ENCODE assay signal across 12 cellular contexts in the genomic region with DNA sequence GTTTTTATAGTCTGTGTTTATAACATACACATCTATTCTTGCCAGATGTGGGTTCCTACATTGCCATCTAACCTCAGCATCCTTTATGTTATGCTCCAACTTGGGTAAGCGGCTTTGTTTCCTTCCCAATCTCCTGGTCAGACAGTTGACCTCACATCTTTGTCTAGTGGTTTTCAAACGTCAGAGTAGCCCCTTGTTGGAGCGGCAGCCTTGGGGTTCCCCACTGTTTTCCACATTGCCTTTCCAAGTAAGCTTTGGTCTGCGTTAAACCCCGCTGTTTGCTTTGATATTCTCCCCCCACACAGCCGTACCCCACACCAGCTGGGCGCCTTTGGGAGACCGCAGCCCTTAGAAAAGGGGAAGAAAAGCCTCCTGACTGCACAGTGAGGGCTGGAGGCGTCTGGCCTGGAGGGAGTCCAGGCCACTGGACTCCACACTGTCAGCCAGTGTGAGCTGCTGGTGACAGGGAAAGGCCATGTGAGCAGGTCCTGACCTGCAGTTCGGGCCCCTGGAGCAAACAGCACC.
A peak's percentile ranks its signal among the peaks of the same experiment; 100 is the strongest.
DNase-seq lines count a peak whose midpoint lies in the region; ATAC-seq and TF ChIP-seq lines count a peak whose summit lies in the region.
"Had no signal": no experiment of that assay in that cellular context is flagged by ENCODE, and none has a peak within 500 bp of the region (broad histone marks: within the 10 kb centered on the region; RNA-seq: fewer than 3 reads in every experiment).

No MANE protein-coding gene starts in this region.

- H3K9me3 ChIP-seq in testis = no peaks in the 10 kb centered on the region
- H3K9me3 ChIP-seq: colonic mucosa, SJSA1 had no signal

- no peaks in the 10 kb centered on the region for H3K9me3 Mint-ChIP-seq in dendritic cell treated with granulocyte-macrophage colony-stimulating factor and Interleukin-4, amounts not matched to agents 40 ng/mL and 50 ng/mL, for 4 days
- peaks cover 0 to 3% (median 0%) of the 10 kb centered on the region in 7 donors for H3K9me3 Mint-ChIP-seq in naive B cell

- no peaks in the 10 kb centered on the region for H3K36me3 ChIP-seq in testis (ENCODE audit: low read depth, missing control alignments)
- H3K36me3 ChIP-seq: colonic mucosa had no signal

- H3K27ac ChIP-seq in testis = no peak overlapping the region
- H3K27ac ChIP-seq: colonic mucosa, neutrophil had no signal

- H3K4me3 ChIP-seq in testis = no peak overlapping the region
- H3K4me3 ChIP-seq: colonic mucosa, SJSA1 had no signal

- peaks cover 24% of the 10 kb centered on the region for H3K36me3 Mint-ChIP-seq in dendritic cell treated with granulocyte-macrophage colony-stimulating factor and Interleukin-4, amounts not matched to agents 40 ng/mL and 50 ng/mL, for 4 days (ENCODE audit: low read depth)
- peaks cover 8 to 9% of the 10 kb centered on the region in 2 donors for H3K36me3 Mint-ChIP-seq in naive B cell

- DNase-seq in C1 segment of cervical spinal cord (lab: John Stamatoyannopoulos, UW) = peak in 9 of 14 donors; percentile 15 to 61 (median 42)
- DNase-seq in HK-2 (ENCODE audit: unreplicated experiment) = peak; percentile 25
- DNase-seq in naive B cell = peak; percentile 15
- no peak for DNase-seq in NCI-H146 treated with DMSO at 0.1 percent for 48 hours (lab: John Stamatoyannopoulos, UW; ENCODE audit: unreplicated experiment)
- DNase-seq in KG1 (lab: John Stamatoyannopoulos, UW) = no peak
- DNase-seq in testis = no peak
- DNase-seq: NCI-H1694 had no signal

- H3K27me3 ChIP-seq in testis = no peaks in the 10 kb centered on the region
- H3K27me3 ChIP-seq: colonic mucosa, SJSA1 had no signal

- peak overlapping the region; percentile 70 for H3K27ac Mint-ChIP-seq in dendritic cell treated with granulocyte-macrophage colony-stimulating factor and Interleukin-4, amounts not matched to agents 40 ng/mL and 50 ng/mL, for 4 days
- peak overlapping the region in 5 of 6 donors; percentile 8 to 76 (median 65) for H3K27ac Mint-ChIP-seq in naive B cell

- H3K4me1 Mint-ChIP-seq in dendritic cell treated with granulocyte-macrophage colony-stimulating factor and Interleukin-4, amounts not matched to agents 40 ng/mL and 50 ng/mL, for 4 days (ENCODE audit: low read depth) = peaks cover 10% of the 10 kb centered on the region
- H3K4me1 Mint-ChIP-seq in naive B cell = peaks cover 18 to 35% (median 23%) of the 10 kb centered on the region in 3 donors

- WGBS in testis, 2 donors = 63 to 78% methylated on average over 10 of the region's 10 CpGs

- no peak for TF ChIP-seq CTCF in testis (IDR thresholded peaks at IDR 0.05)

- ATAC-seq in naive B cell (ENCODE audit: low read depth in 2 of 2) (peak; percentile 79 to 86), HG02852 (IDR thresholded peaks at IDR 0.05; ENCODE audit: unreplicated experiment) (no peak)

- H3K4me3 Mint-ChIP-seq in dendritic cell treated with granulocyte-macrophage colony-stimulating factor and Interleukin-4, amounts not matched to agents 40 ng/mL and 50 ng/mL, for 4 days = no peak overlapping the region
- H3K4me3 Mint-ChIP-seq in naive B cell = peak overlapping the region in 1 of 8 donors; percentile 35

- peaks cover 9% of the 10 kb centered on the region for H3K27me3 Mint-ChIP-seq in dendritic cell treated with granulocyte-macrophage colony-stimulating factor and Interleukin-4, amounts not matched to agents 40 ng/mL and 50 ng/mL, for 4 days
- no peaks in the 10 kb centered on the region for H3K27me3 Mint-ChIP-seq in naive B cell

- no peaks in the 10 kb centered on the region for H3K4me1 ChIP-seq in testis
- H3K4me1 ChIP-seq: colonic mucosa had no signal

- TF ChIP-seq POLR2A in testis (IDR thresholded peaks at IDR 0.05) = no peak

- intact Hi-C loops in dendritic cell treated with granulocyte-macrophage colony-stimulating factor and Interleukin-4, amounts not matched to agents 40 ng/mL and 50 ng/mL, for 4 days (cut with micrococcal nuclease) = no loop called here
- intact Hi-C loops in testis (cut with DNase I; ENCODE audit: low total_unique reads) = no loop called here

Comparison
In these comparisons a context has a peak if more than half of its experiments do, and no peak if none do; other contexts are left out.
1. DNase-seq: peak in C1 segment of cervical spinal cord (9 of 14), HK-2 (single experiment) and naive B cell (single experiment); none in NCI-H146 treated with DMSO at 0.1 percent for 48 hours (single experiment), KG1 (single experiment) and testis (single experiment).